12 cellular contexts compared by ENCODE assay signal in the genomic region with DNA sequence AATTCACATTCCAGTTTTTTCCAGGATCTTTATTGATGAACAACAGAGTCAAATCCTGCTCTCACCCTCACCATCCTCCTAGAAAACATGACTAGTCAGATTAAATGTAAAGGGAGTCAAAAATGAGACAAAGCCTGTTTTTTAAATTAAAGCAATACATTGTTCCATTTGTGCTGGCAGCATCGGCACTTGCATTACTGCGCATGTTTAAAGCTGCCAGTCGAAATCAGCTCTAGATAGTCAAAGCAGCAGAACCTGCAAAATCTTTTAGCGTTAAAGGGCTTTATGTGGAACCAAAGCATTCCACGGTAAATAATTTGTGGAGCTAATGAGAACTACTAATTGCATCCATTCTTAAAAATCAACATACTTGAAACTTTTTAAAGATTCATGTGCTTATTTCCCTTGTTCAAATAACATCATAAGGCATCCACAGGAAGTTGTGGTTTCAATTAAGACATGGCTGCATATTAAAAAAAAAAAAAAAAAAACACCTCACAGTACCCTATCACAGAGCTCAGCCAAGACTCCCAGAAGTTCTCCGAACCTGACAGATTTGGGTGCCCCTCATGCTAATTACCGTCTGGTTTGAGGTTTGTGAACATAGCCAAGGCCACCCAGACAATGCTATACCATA.
DNase-seq lines count a peak whose midpoint lies in the region; ATAC-seq and TF ChIP-seq lines count a peak whose summit lies in the region.
"Had no signal": no experiment of that assay in that cellular context is flagged by ENCODE, and none has a peak within 500 bp of the region (broad histone marks: within the 10 kb centered on the region; RNA-seq: fewer than 3 reads in every experiment).

No MANE protein-coding gene starts in this region.

- 0 out of 2 replicates have a peak overlapping the region, but pooled peaks have one; percentile 46 for H2AFZ ChIP-seq in SK-N-SH (ENCODE audit: low read depth)

- intact Hi-C loops in sciatic nerve (cut with DNase I): no loop called here

- no peaks in the 10 kb centered on the region for H3K9me3 ChIP-seq in SK-N-SH
- H3K9me3 ChIP-seq in endodermal cell (ENCODE audit: control insufficient read depth, low read length): no peaks in the 10 kb centered on the region
- H3K9me3 ChIP-seq: thyroid gland had no signal

- peaks cover 14% of the 10 kb centered on the region; the same call in 1 of the 2 replicates for H3K27me3 ChIP-seq in SK-N-SH (ENCODE audit: insufficient read depth)
- no peaks in the 10 kb centered on the region for H3K27me3 ChIP-seq in endodermal cell (ENCODE audit: control insufficient read depth, insufficient read depth, low read length, poor library complexity, severe bottlenecking)
- H3K27me3 ChIP-seq: thyroid gland had no signal

- peak overlapping the region in 1 of 2 experiments; percentile 78; a peak in 2 of 4 replicates for H3K27ac ChIP-seq in SK-N-SH (ENCODE audit: low read depth in 2 of 2, low read length in 1 of 2)
- peak overlapping the region; percentile 47 for H3K27ac ChIP-seq in endodermal cell (ENCODE audit: low read depth, low read length)
- H3K27ac ChIP-seq: thyroid gland had no signal

- no peaks in the 10 kb centered on the region for H3K9me2 ChIP-seq in SK-N-SH

- H3K4me2 ChIP-seq in SK-N-SH: peak overlapping the region; percentile 52; the same call in 1 of the 2 replicates

- H3K79me2 ChIP-seq in SK-N-SH (ENCODE audit: insufficient read depth): no peaks in the 10 kb centered on the region

- CTCF ChIA-PET in activated CD4-positive, alpha-beta T cell treated with anti-CD3 and anti-CD28 coated beads, Interleukin-2, amount 10 ng/mL, durations not matched to agents 7 days and 5 days (lab: Charles Lee): interaction anchor here (0.7 to 1.3 kb wide), 6 partner anchors 10 to 52 kb away, joined by 3 to 4 read pairs (median 3); no protein-coding TSS in a partner anchor
- CTCF ChIA-PET in SK-N-SH (lab: Yijun Ruan, JAX): interaction anchor here (1.4 kb wide), 1 partner anchor 84 kb away, joined by 4 read pairs; no protein-coding TSS in a partner anchor

- peak; percentile 25 to 52 for ATAC-seq in stimulated activated naive B cell treated with anti-CD40 and anti-IgM and Interleukin-4, amounts not matched to agents 10 μg/mL and 1 μg/mL and 100 μg/mL, for 72 hours (replicated peaks)
- no peak for ATAC-seq in sciatic nerve
- no peak for ATAC-seq in HG02973 (IDR thresholded peaks at IDR 0.05; ENCODE audit: unreplicated experiment)

- H3K9ac ChIP-seq in SK-N-SH (no peak overlapping the region), endodermal cell (ENCODE audit: extremely low read depth, low read length, poor library complexity, severe bottlenecking) (no peak overlapping the region)

- H3K9me3 Mint-ChIP-seq in activated CD4-positive, alpha-beta T cell treated with anti-CD3 and anti-CD28 coated beads, Interleukin-2, amount 10 ng/mL, durations not matched to agents 7 days and 5 days: no peaks in the 10 kb centered on the region
- H3K9me3 Mint-ChIP-seq in endodermal cell: peaks cover 64% of the 10 kb centered on the region
- peaks cover 0 to 5% of the 10 kb centered on the region in 2 donors for H3K9me3 Mint-ChIP-seq in stimulated activated naive B cell treated with anti-CD40 and anti-IgM and Interleukin-4, amounts not matched to agents 10 μg/mL and 1 μg/mL and 100 μg/mL, for 72 hours

- peaks cover 32% of the 10 kb centered on the region for H3K36me3 Mint-ChIP-seq in activated CD4-positive, alpha-beta T cell treated with anti-CD3 and anti-CD28 coated beads, Interleukin-2, amount 10 ng/mL, durations not matched to agents 7 days and 5 days (ENCODE audit: low read depth)
- no peaks in the 10 kb centered on the region for H3K36me3 Mint-ChIP-seq in endodermal cell (ENCODE audit: low read depth)
- peaks cover 18 to 32% of the 10 kb centered on the region in 2 donors for H3K36me3 Mint-ChIP-seq in stimulated activated naive B cell treated with anti-CD40 and anti-IgM and Interleukin-4, amounts not matched to agents 10 μg/mL and 1 μg/mL and 100 μg/mL, for 72 hours

- 21% methylated on average over 7 of the region's 7 CpGs for WGBS in SK-N-SH (ENCODE audit: low lambda C conversion rate)
- WGBS in endodermal cell (ENCODE audit: insufficient coverage in 1 of 2, insufficient read length in 1 of 2), 2 experiments: 69 to 81% methylated on average over 6 to 7 of the region's 7 CpGs

- H3K36me3 ChIP-seq in SK-N-SH (replicated peaks in 1 of 2; ENCODE audit: control insufficient read depth in 1 of 2, insufficient read depth in 2 of 2, low read length in 1 of 2) (no peaks in the 10 kb centered on the region), endodermal cell (ENCODE audit: control insufficient read depth, insufficient read depth, low read length) (no peaks in the 10 kb centered on the region)
- H3K36me3 ChIP-seq: thyroid gland had no signal

- H3K27me3 Mint-ChIP-seq in activated CD4-positive, alpha-beta T cell treated with anti-CD3 and anti-CD28 coated beads, Interleukin-2, amount 10 ng/mL, durations not matched to agents 7 days and 5 days: no peaks in the 10 kb centered on the region
- no peaks in the 10 kb centered on the region for H3K27me3 Mint-ChIP-seq in endodermal cell (ENCODE audit: insufficient read depth)
- H3K27me3 Mint-ChIP-seq in stimulated activated naive B cell treated with anti-CD40 and anti-IgM and Interleukin-4, amounts not matched to agents 10 μg/mL and 1 μg/mL and 100 μg/mL, for 72 hours: no peaks in the 10 kb centered on the region

- TF ChIP-seq EP300 in SK-N-SH (IDR thresholded peaks at IDR 0.05; ENCODE audit: borderline replicate concordance in 1 of 2, low read depth in 1 of 2, low read length in 1 of 2): no peak

- H3K27ac Mint-ChIP-seq in activated CD4-positive, alpha-beta T cell treated with anti-CD3 and anti-CD28 coated beads, Interleukin-2, amount 10 ng/mL, durations not matched to agents 7 days and 5 days: peak overlapping the region; percentile 85
- H3K27ac Mint-ChIP-seq in endodermal cell: no peak overlapping the region
- no peak overlapping the region for H3K27ac Mint-ChIP-seq in stimulated activated naive B cell treated with anti-CD40 and anti-IgM and Interleukin-4, amounts not matched to agents 10 μg/mL and 1 μg/mL and 100 μg/mL, for 72 hours

- no peak for DNase-seq in activated CD4-positive, alpha-beta T cell treated with anti-CD3 and anti-CD28 coated beads, Interleukin-2, amount 10 ng/mL, durations not matched to agents 7 days and 5 days
- DNase-seq in activated CD4-positive, alpha-beta T cell treated with anti-CD3 and anti-CD28 coated beads, Interleukin-2, amount 50 U/mL, for 48 hours: no peak
- DNase-seq in SK-N-SH (no peak), endodermal cell (no peak), sciatic nerve (ENCODE audit: low spot score) (no peak), NCI-H1105 treated with DMSO at 0.1 percent for 48 hours (lab: John Stamatoyannopoulos, UW) (no peak)
- DNase-seq in stimulated activated naive B cell treated with anti-CD40 and anti-IgM and Interleukin-4, amounts not matched to agents 10 μg/mL and 1 μg/mL and 100 μg/mL, for 72 hours: no peak
- DNase-seq: erythroblast, GF-D8, NCI-H748 treated with DMSO at 0.1 percent for 48 hours, thyroid gland had no signal

- POLR2A ChIA-PET in activated CD4-positive, alpha-beta T cell treated with anti-CD3 and anti-CD28 coated beads, Interleukin-2, amount 10 ng/mL, durations not matched to agents 7 days and 5 days (lab: Charles Lee): no interaction called here
- POLR2A ChIA-PET in SK-N-SH (lab: Yijun Ruan, JAX): no interaction called here

- TF ChIP-seq CTCF in SK-N-SH (IDR thresholded peaks at IDR 0.05): no peak
- TF ChIP-seq CTCF in endodermal cell (conservative IDR thresholded peaks at IDR 0.05): no peak

- H4K20me1 ChIP-seq in SK-N-SH (ENCODE audit: insufficient read depth): no peaks in the 10 kb centered on the region

- H3K4me3 Mint-ChIP-seq in activated CD4-positive, alpha-beta T cell treated with anti-CD3 and anti-CD28 coated beads, Interleukin-2, amount 10 ng/mL, durations not matched to agents 7 days and 5 days: peak overlapping the region; percentile 47
- H3K4me3 Mint-ChIP-seq in endodermal cell: no peak overlapping the region
- H3K4me3 Mint-ChIP-seq in stimulated activated naive B cell treated with anti-CD40 and anti-IgM and Interleukin-4, amounts not matched to agents 10 μg/mL and 1 μg/mL and 100 μg/mL, for 72 hours: no peak overlapping the region

- peaks cover 63% of the 10 kb centered on the region for H3K4me1 Mint-ChIP-seq in activated CD4-positive, alpha-beta T cell treated with anti-CD3 and anti-CD28 coated beads, Interleukin-2, amount 10 ng/mL, durations not matched to agents 7 days and 5 days
- peaks cover 20% of the 10 kb centered on the region for H3K4me1 Mint-ChIP-seq in endodermal cell
- H3K4me1 Mint-ChIP-seq in stimulated activated naive B cell treated with anti-CD40 and anti-IgM and Interleukin-4, amounts not matched to agents 10 μg/mL and 1 μg/mL and 100 μg/mL, for 72 hours: peaks cover 21 to 57% of the 10 kb centered on the region in 2 donors

- H3K4me3 ChIP-seq in SK-N-SH (ENCODE audit: low read depth in 2 of 2, low read length in 1 of 2): peak overlapping the region in 1 of 2 experiments; percentile 4; a peak in 1 of 4 replicates
- H3K4me3 ChIP-seq in endodermal cell (ENCODE audit: low read length): peak overlapping the region; percentile 35
- H3K4me3 ChIP-seq: thyroid gland had no signal

- H3K4me1 ChIP-seq in SK-N-SH (ENCODE audit: control insufficient read depth in 1 of 2, insufficient read depth in 2 of 2, low read depth in 1 of 2, low read length in 1 of 2) (peaks cover 0 to 18% of the 10 kb centered on the region in 2 experiments; a peak in 2 of 4 replicates), endodermal cell (ENCODE audit: control insufficient read depth, insufficient read depth, low read length) (no peaks in the 10 kb centered on the region)
- H3K4me1 ChIP-seq: thyroid gland had no signal

- H3F3A ChIP-seq in SK-N-SH (replicated peaks; ENCODE audit: insufficient read depth): no peaks in the 10 kb centered on the region

- no peak for TF ChIP-seq RAD21 in SK-N-SH (IDR thresholded peaks at IDR 0.05; ENCODE audit: low read length)

TF ChIP-seq in SK-N-SH, 30 proteins besides CTCF, POLR2A, EP300 and RAD21 (continues in another document):
- TF ChIP-seq, protein P1, sequence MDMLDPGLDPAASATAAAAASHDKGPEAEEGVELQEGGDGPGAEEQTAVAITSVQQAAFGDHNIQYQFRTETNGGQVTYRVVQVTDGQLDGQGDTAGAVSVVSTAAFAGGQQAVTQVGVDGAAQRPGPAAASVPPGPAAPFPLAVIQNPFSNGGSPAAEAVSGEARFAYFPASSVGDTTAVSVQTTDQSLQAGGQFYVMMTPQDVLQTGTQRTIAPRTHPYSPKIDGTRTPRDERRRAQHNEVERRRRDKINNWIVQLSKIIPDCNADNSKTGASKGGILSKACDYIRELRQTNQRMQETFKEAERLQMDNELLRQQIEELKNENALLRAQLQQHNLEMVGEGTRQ (IDR thresholded peaks at IDR 0.05; ENCODE audit: borderline replicate concordance, low read depth, low read length): no peak
- TF ChIP-seq FOXM1 (IDR thresholded peaks at IDR 0.05; ENCODE audit: low read depth) (no peak), TAF1 (IDR thresholded peaks at IDR 0.05; ENCODE audit: borderline replicate concordance, low read depth, low read length) (no peak)

Comparison
In these comparisons a context has a peak if more than half of its experiments do, and no peak if none do; other contexts are left out.
1. ATAC-seq: peak in stimulated activated naive B cell treated with anti-CD40 and anti-IgM and Interleukin-4, amounts not matched to agents 10 μg/mL and 1 μg/mL and 100 μg/mL, for 72 hours (2 of 2); none in sciatic nerve (single experiment) and HG02973 (single experiment).